6 cellular contexts compared by ENCODE assay signal in the genomic region with DNA sequence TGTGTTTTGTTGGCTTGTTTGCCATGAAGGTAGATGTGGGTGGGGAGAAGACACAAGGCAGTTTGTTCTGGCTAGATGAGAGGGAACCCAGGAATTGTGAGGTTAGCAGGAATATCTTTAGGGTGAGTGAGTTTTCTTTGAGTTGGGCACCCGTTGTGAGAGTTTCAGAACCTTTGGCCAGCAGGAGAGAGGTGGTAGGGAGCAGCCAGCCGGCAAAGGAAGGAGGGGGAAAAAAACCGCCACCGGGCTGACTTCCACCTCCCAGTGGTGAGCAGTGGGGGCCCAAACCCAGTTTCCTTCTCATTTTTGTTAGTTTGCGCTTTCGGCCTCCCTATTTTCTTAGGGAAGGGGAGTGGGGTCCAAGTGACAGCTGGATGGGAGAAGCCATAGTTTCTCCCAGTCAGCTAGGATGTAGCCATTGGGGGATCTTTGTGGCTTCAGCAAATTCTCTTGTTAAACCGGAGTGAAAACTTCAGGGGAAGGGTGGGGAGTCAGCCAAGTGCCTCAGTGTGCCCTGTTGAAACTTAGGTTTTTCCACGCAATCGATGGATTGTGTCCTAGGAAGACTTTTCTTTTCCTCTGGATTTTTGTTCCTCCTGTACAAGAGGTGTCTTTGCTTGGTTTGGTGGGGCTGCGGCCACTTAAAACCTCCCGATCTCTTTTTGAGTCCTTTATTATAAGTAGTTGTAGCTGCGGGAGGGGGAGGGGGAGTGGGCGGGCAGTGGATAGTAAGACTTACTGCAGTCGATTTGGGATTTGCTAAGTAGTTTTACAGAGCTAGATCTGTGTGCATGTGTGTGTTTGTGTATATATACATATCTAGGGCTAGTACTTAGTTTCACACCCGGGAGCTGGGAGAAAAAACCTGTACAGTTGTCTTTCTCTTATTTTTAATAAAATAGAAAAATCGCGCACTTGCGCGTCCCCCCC. TPM values are rescaled to one million over a fixed set of nuclear protein-coding genes. Genes with fewer than 3 reads are reported as not detected.
A peak's percentile ranks its signal among the peaks of the same experiment; 100 is the strongest.
DNase-seq lines count a peak whose midpoint lies in the region; ATAC-seq, FAIRE-seq and TF ChIP-seq lines count a peak whose summit lies in the region.

No MANE protein-coding gene starts in this region.

- peaks cover 0 to 18% (median 3%) of the 10 kb centered on the region in 3 donors for H3K4me1 ChIP-seq in pancreas

- peak overlapping the region; percentile 40 to 73 (median 50) for H3K4me3 ChIP-seq in pancreas

- no peaks in the 10 kb centered on the region for H3K9me3 Mint-ChIP-seq in chondrocyte (ENCODE audit: low read depth)

- no peaks in the 10 kb centered on the region for H3K27me3 Mint-ChIP-seq in chondrocyte (ENCODE audit: low read depth)

- peak overlapping the region; percentile 94 for H3K27ac Mint-ChIP-seq in chondrocyte (ENCODE audit: unreplicated experiment)

- intact Hi-C loops in Right ventricle myocardium inferior (cut with DNase I) (loop anchor here (5.0 kb wide), 1 partner anchor 36 kb away; the partner anchor contains the start of gene ANKRD54), Right ventricle myocardium superior (cut with DNase I) (no loop called here), pancreas (cut with DNase I) (no loop called here)

- no peak for TF ChIP-seq CTCF in chondrocyte (IDR thresholded peaks at IDR 0.05)
- no peak for TF ChIP-seq CTCF in pancreas (IDR thresholded peaks at IDR 0.05)

- WGBS in pancreas, 2 donors = 0% methylated on average over 19 of the region's 19 CpGs

- no peaks in the 10 kb centered on the region for H3K36me3 ChIP-seq in pancreas

- H3K4me1 Mint-ChIP-seq in chondrocyte (ENCODE audit: low read depth) = peaks cover 50% of the 10 kb centered on the region

- H3K4me3 Mint-ChIP-seq in chondrocyte (ENCODE audit: unreplicated experiment) = peak overlapping the region; percentile 83

- H3K9me3 ChIP-seq in pancreas = no peaks in the 10 kb centered on the region

- no peak for ATAC-seq in Right ventricle myocardium inferior
- no peak for ATAC-seq in Right ventricle myocardium superior (ENCODE audit: poor library complexity)
- ATAC-seq in pancreas = peak in 2 of 4 donors; percentile 4 to 6
- no peak for ATAC-seq in GM19467 (IDR thresholded peaks at IDR 0.05; ENCODE audit: unreplicated experiment)
- no peak for ATAC-seq in HG03025 (IDR thresholded peaks at IDR 0.05; ENCODE audit: low FRiP score, unreplicated experiment)

- no peaks in the 10 kb centered on the region for H3K27me3 ChIP-seq in pancreas

- FAIRE-seq in pancreas (lab: Jason Lieb, UNC) = no peak

- peak overlapping the region in 3 of 4 donors; percentile 51 to 91 (median 91) for H3K27ac ChIP-seq in pancreas

- peak; percentile 42 for DNase-seq in Right ventricle myocardium inferior (ENCODE audit: missing footprints)
- no peak for DNase-seq in Right ventricle myocardium superior
- DNase-seq in chondrocyte (ENCODE audit: low spot score) = no peak
- peak in 2 of 6 donors; percentile 36 to 51 for DNase-seq in pancreas

- H3K36me3 Mint-ChIP-seq in chondrocyte (ENCODE audit: low read depth) = no peaks in the 10 kb centered on the region

RNA-seq across cellular contexts. Expression of gene GCAT, which starts 1.1 kb away (rescaled TPM):
- 44.1 TPM for total RNA-seq in Right ventricle myocardium inferior
- 31.0 TPM for total RNA-seq in Right ventricle myocardium superior
- total RNA-seq in chondrocyte = 23.1 to 24.8 TPM (median 23.6 TPM) in 3 replicates
- total RNA-seq in pancreas = 10 to 100 TPM; 27.1 to 54.8 (median 37.8) TPM
- polyA plus RNA-seq in pancreas = 10 to 100 TPM; 30.9 to 62.7 TPM

RNA-seq across cellular contexts. Expression of gene GALR3, which starts 16.5 kb away (rescaled TPM):
- not detected for total RNA-seq in Right ventricle myocardium inferior
- not detected for total RNA-seq in Right ventricle myocardium superior
- total RNA-seq in chondrocyte = 0.37 to 0.41 TPM in 2 of 3 replicates, not detected in the other
- under 1 TPM in 4 of 6 donors, not detected in 2; 0.19 to 0.75 (median 0.42) TPM for total RNA-seq in pancreas
- under 1 TPM in 1 of 2 donors, not detected in 1; 0.65 TPM for polyA plus RNA-seq in pancreas

RNA-seq across cellular contexts. Expression of gene ANKRD54, which starts 37.5 kb away (rescaled TPM):
- total RNA-seq in Right ventricle myocardium inferior = 16.0 TPM
- 17.1 TPM for total RNA-seq in Right ventricle myocardium superior
- 17.6 to 17.8 TPM (median 17.7 TPM) in 3 replicates for total RNA-seq in chondrocyte
- total RNA-seq in pancreas = 10 to 100 TPM; 11.4 to 18.1 (median 15.2) TPM
- polyA plus RNA-seq in pancreas = 10 to 100 TPM; 22.6 to 24.0 TPM

RNA-seq across cellular contexts. Expression of gene EIF3L, which starts 42.5 kb away (rescaled TPM):
- total RNA-seq in Right ventricle myocardium inferior (385 TPM), Right ventricle myocardium superior (326 TPM), chondrocyte (312 to 325 TPM (median 323 TPM) in 3 replicates), pancreas (100 to 1,000 TPM; 267 to 412 (median 348) TPM)
- polyA plus RNA-seq in pancreas = 100 to 1,000 TPM; 162 to 242 TPM
